1 cellular context compared by ENCODE assay signal in genomic region chr4:38667005-38667771, GRCh38.
TF ChIP-seq lines count a peak whose summit lies in the region.

No MANE protein-coding gene starts in this region.

TF ChIP-seq in HepG2, 621 proteins besides CTCF, POLR2A, EP300 and RAD21 (continued from another document and continues in another):
- TF ChIP-seq POGK (CRISPR knock-in tag; conservative IDR thresholded peaks at IDR 0.05) (0 out of 2 replicates have a peak, but pooled peaks have one; percentile 19), HOMEZ (CRISPR knock-in tag; IDR thresholded peaks at IDR 0.05; ENCODE audit: low read depth) (peak; percentile 58; the same call in 1 of the 2 replicates), ZBTB40 (IDR thresholded peaks at IDR 0.05) (no peak), ZBTB40 (CRISPR knock-in tag; IDR thresholded peaks at IDR 0.05) (peak; percentile 38; the same call in 1 of the 2 replicates), PRDM15 (CRISPR knock-in tag; IDR thresholded peaks at IDR 0.05) (peak; percentile 47; the same call in 1 of the 2 replicates), RXRA (CRISPR knock-in tag; IDR thresholded peaks at IDR 0.05) (peak; percentile 62; the same call in 1 of the 2 replicates), SOX5 (CRISPR knock-in tag; IDR thresholded peaks at IDR 0.05; ENCODE audit: borderline replicate concordance) (peak; percentile 91), AHDC1 (CRISPR knock-in tag; IDR thresholded peaks at IDR 0.05; ENCODE audit: borderline replicate concordance) (peak; percentile 72; the same call in 1 of the 2 replicates), GATAD1 (CRISPR knock-in tag; IDR thresholded peaks at IDR 0.05) (peak; percentile 49), ZNF362 (CRISPR knock-in tag; IDR thresholded peaks at IDR 0.05; ENCODE audit: borderline replicate concordance) (peak; percentile 36; the same call in 1 of the 2 replicates), ZGPAT (CRISPR knock-in tag; IDR thresholded peaks at IDR 0.05) (peak; percentile 82), BRD4 (CRISPR knock-in tag; IDR thresholded peaks at IDR 0.05) (0 out of 2 replicates have a peak, but pooled peaks have one; percentile 14), ZNF263 (CRISPR knock-in tag; IDR thresholded peaks at IDR 0.05) (no peak), MEIS2 (CRISPR knock-in tag; IDR thresholded peaks at IDR 0.05) (peak; percentile 28; the same call in 1 of the 2 replicates), ZNF670 (CRISPR knock-in tag; IDR thresholded peaks at IDR 0.05; ENCODE audit: borderline replicate concordance) (peak; percentile 90), GLI4 (CRISPR knock-in tag; IDR thresholded peaks at IDR 0.05; ENCODE audit: borderline replicate concordance) (peak; percentile 16; the same call in 1 of the 2 replicates), MXD3 (CRISPR knock-in tag; IDR thresholded peaks at IDR 0.05) (0 out of 2 replicates have a peak, but pooled peaks have one; percentile 23), YEATS4 (CRISPR knock-in tag; IDR thresholded peaks at IDR 0.05; ENCODE audit: borderline replicate concordance) (peak; percentile 63; the same call in 1 of the 2 replicates), CREM (IDR thresholded peaks at IDR 0.05) (peak; percentile 76), CREM (CRISPR knock-in tag; IDR thresholded peaks at IDR 0.05) (no peak), SRF (IDR thresholded peaks at IDR 0.05; ENCODE audit: low read depth, low read length) (no peak), ZNF556 (CRISPR knock-in tag; IDR thresholded peaks at IDR 0.05; ENCODE audit: borderline replicate concordance) (peak; percentile 69; the same call in 1 of the 2 replicates), ZNF143 (CRISPR knock-in tag; IDR thresholded peaks at IDR 0.05) (0 out of 2 replicates have a peak, but pooled peaks have one; percentile 19), ZSCAN25 (CRISPR knock-in tag; IDR thresholded peaks at IDR 0.05) (peak; percentile 51; the same call in 1 of the 2 replicates), SIN3A (IDR thresholded peaks at IDR 0.05; ENCODE audit: borderline replicate concordance, low read depth, low read length) (peak; percentile 88), HMG20A (CRISPR knock-in tag; IDR thresholded peaks at IDR 0.05; ENCODE audit: borderline replicate concordance) (peak; percentile 81; the same call in 1 of the 2 replicates)
